In genomic region chr2:85444629-85445028, GRCh38 we compare ENCODE assay signal across 18 cellular contexts. TPM values are rescaled to one million over a fixed set of nuclear protein-coding genes. Genes with fewer than 3 reads are reported as not detected.
A peak's percentile ranks its signal among the peaks of the same experiment; 100 is the strongest.
DNase-seq lines count a peak whose midpoint lies in the region; ATAC-seq and TF ChIP-seq lines count a peak whose summit lies in the region.
"Had no signal": no experiment of that assay in that cellular context is flagged by ENCODE, and none has a peak within 500 bp of the region (broad histone marks: within the 10 kb centered on the region; RNA-seq: fewer than 3 reads in every experiment).

No MANE protein-coding gene starts in this region.

- no peaks in the 10 kb centered on the region for H3K27me3 ChIP-seq in HCT116 (ENCODE audit: insufficient read depth, low read length)
- H3K27me3 ChIP-seq: gastroesophageal sphincter, right atrium auricular region had no signal

- no peak overlapping the region for H3K4me3 Mint-ChIP-seq in activated naive CD4-positive, alpha-beta T cell treated with anti-CD3 and anti-CD28 coated beads for 36 hours
- H3K4me3 Mint-ChIP-seq: CD14-positive monocyte, nephron progenitor cell had no signal

- H3K27ac ChIP-seq in HCT116 (ENCODE audit: low read depth, low read length): peak overlapping the region; percentile 46; the same call in 1 of the 2 replicates
- H3K27ac ChIP-seq in temporal lobe (ENCODE audit: low read depth, low read length): peak overlapping the region; percentile 92

- H3K36me3 Mint-ChIP-seq in activated naive CD4-positive, alpha-beta T cell treated with anti-CD3 and anti-CD28 coated beads for 36 hours (ENCODE audit: low read depth): no peaks in the 10 kb centered on the region
- H3K36me3 Mint-ChIP-seq: CD14-positive monocyte had no signal

- no peak for TF ChIP-seq POLR2A in HCT116 (IDR thresholded peaks at IDR 0.05; ENCODE audit: borderline replicate concordance, extremely low read depth, insufficient read depth, insufficient read length)

- H3K27ac Mint-ChIP-seq in activated naive CD4-positive, alpha-beta T cell treated with anti-CD3 and anti-CD28 coated beads for 36 hours: no peak overlapping the region
- H3K27ac Mint-ChIP-seq: nephron progenitor cell had no signal

- no peaks in the 10 kb centered on the region for H3K36me3 ChIP-seq in HCT116 (ENCODE audit: control insufficient read depth in 1 of 2, insufficient read depth in 2 of 2, low read length in 2 of 2)
- H3K36me3 ChIP-seq: gastroesophageal sphincter, right atrium auricular region had no signal

- H3K4me1 ChIP-seq in HCT116 (ENCODE audit: control insufficient read depth in 1 of 2, insufficient read depth in 2 of 2, low read length in 2 of 2): peaks cover 22 to 26% of the 10 kb centered on the region in 2 experiments

- RAD21 ChIA-PET in HCT116 (lab: Charles Lee; ENCODE audit: low non-redundant PET in 1 of 2, low total read pairs in 2 of 2, uncharacterized antibody in 2 of 2, unreplicated experiment in 2 of 2): no interaction called here

- BruUV-seq in HCT116 (replicated peaks; lab: Mats Ljungman, UMichigan): no TSS peak

- intact Hi-C loops in HCT116 (cut with micrococcal nuclease): no loop called here
- intact Hi-C loops in activated naive CD4-positive, alpha-beta T cell treated with anti-CD3 and anti-CD28 coated beads for 36 hours (cut with micrococcal nuclease): no loop called here

- no peak for ATAC-seq in HCT116
- ATAC-seq: gastroesophageal sphincter had no signal

- H3K4me1 Mint-ChIP-seq in activated naive CD4-positive, alpha-beta T cell treated with anti-CD3 and anti-CD28 coated beads for 36 hours (ENCODE audit: low read depth): peaks cover 5% of the 10 kb centered on the region

- in situ Hi-C loops in astrocyte of the spinal cord (cut with HindIII; ENCODE audit: low sequenced_read_pairs): no loop called here

- H3K9ac ChIP-seq in HCT116 (ENCODE audit: low read length): no peak overlapping the region

- H2AFZ ChIP-seq in HCT116 (ENCODE audit: low read depth, low read length, poor library complexity, severe bottlenecking): no peak overlapping the region

- TF ChIP-seq CTCF in HCT116 (IDR thresholded peaks at IDR 0.05 in 2 of 3, conservative IDR thresholded peaks at IDR 0.05 in 1 of 3; ENCODE audit: borderline replicate concordance in 1 of 3, insufficient read depth in 1 of 3, low read depth in 2 of 3, low read length in 2 of 3): no peak
- no peak for TF ChIP-seq CTCF in astrocyte of the spinal cord (IDR thresholded peaks at IDR 0.05; ENCODE audit: low read depth, low read length)
- no peak for TF ChIP-seq CTCF in fibroblast of the aortic adventitia (IDR thresholded peaks at IDR 0.05; ENCODE audit: insufficient read depth, low read length)

- POLR2A ChIA-PET in HCT116 (lab: Charles Lee): interaction anchor here (1.7 to 6.7 kb wide), 3 partner anchors 13 to 102 kb away, joined by 12 to 45 read pairs (median 23); partner anchors contain the start of gene MAT2A

- H3K9me3 Mint-ChIP-seq in activated naive CD4-positive, alpha-beta T cell treated with anti-CD3 and anti-CD28 coated beads for 36 hours: no peaks in the 10 kb centered on the region
- H3K9me3 Mint-ChIP-seq: CD14-positive monocyte, nephron progenitor cell had no signal

- H3K27me3 Mint-ChIP-seq in activated naive CD4-positive, alpha-beta T cell treated with anti-CD3 and anti-CD28 coated beads for 36 hours (ENCODE audit: low read depth): no peaks in the 10 kb centered on the region

- TF ChIP-seq RAD21 in HCT116 (IDR thresholded peaks at IDR 0.05; ENCODE audit: low read depth): no peak

- DNase-seq in HCT116 (ENCODE audit: low read depth, low spot score) (no peak), astrocyte of the spinal cord (ENCODE audit: low read depth, low spot score) (peak; percentile 23), fibroblast of the aortic adventitia (ENCODE audit: low read depth) (peak; percentile 40), pons (ENCODE audit: low spot score) (no peak), T-helper 2 cell (no peak)
- DNase-seq in activated naive CD4-positive, alpha-beta T cell treated with anti-CD3 and anti-CD28 coated beads for 36 hours: no peak
- DNase-seq in activated T-cell treated with anti-CD3 and anti-CD28 coated beads, Interleukin-2, amount 50 U/mL, for 1 hour: no peak
- DNase-seq: activated CD4-positive, alpha-beta T cell treated with anti-CD3 and anti-CD28 coated beads, Interleukin-2, amount 50 U/mL, for 48 hours; effector CD4-positive, alpha-beta T cell; KG1; NCI-H1436 treated with DMSO at 0.1 percent for 48 hours; nephron progenitor cell; stimulated activated CD4-positive, alpha-beta T cell treated with anti-CD3 and anti-CD28 coated beads, Interleukin-4, amount 100 ng/mL, for 24 hours had no signal

- H3K9me2 ChIP-seq in HCT116 (ENCODE audit: insufficient read depth): no peaks in the 10 kb centered on the region

- H3K4me2 ChIP-seq in HCT116 (ENCODE audit: low read length): 0 out of 2 replicates have a peak overlapping the region, but pooled peaks have one; percentile 3

- no peak overlapping the region for H3K4me3 ChIP-seq in HCT116 (replicated peaks in 1 of 2; ENCODE audit: low read depth in 1 of 2, low read length in 2 of 2)
- H3K4me3 ChIP-seq in astrocyte of the spinal cord (ENCODE audit: low read depth, low read length): no peak overlapping the region
- H3K4me3 ChIP-seq in fibroblast of the aortic adventitia (ENCODE audit: low read depth, low read length): no peak overlapping the region
- H3K4me3 ChIP-seq: gastroesophageal sphincter, lung, right atrium auricular region had no signal

- H4K20me1 ChIP-seq in HCT116 (ENCODE audit: insufficient read depth): no peaks in the 10 kb centered on the region

- no peaks in the 10 kb centered on the region for H3K79me2 ChIP-seq in HCT116 (ENCODE audit: insufficient read depth, low read length)

- CTCF ChIA-PET in HCT116 (lab: Charles Lee): no interaction called here
- CTCF ChIA-PET in activated naive CD4-positive, alpha-beta T cell treated with anti-CD3 and anti-CD28 coated beads for 36 hours (lab: Charles Lee): interaction anchor here (1.2 to 1.9 kb wide), 2 partner anchors 23 to 25 kb away, joined by 5 read pairs; no protein-coding TSS in a partner anchor

- no peaks in the 10 kb centered on the region for H3K9me3 ChIP-seq in HCT116 (ENCODE audit: control insufficient read depth in 1 of 2, insufficient read depth in 1 of 2, low read depth in 1 of 2, low read length in 2 of 2)
- H3K9me3 ChIP-seq: gastroesophageal sphincter, right atrium auricular region had no signal

TF ChIP-seq in HCT116, 20 proteins besides CTCF, POLR2A, EP300 and RAD21:
- TF ChIP-seq REST (IDR thresholded peaks at IDR 0.05; ENCODE audit: low read depth): no peak
- TF ChIP-seq POLR2AphosphoS5 (IDR thresholded peaks at IDR 0.05; ENCODE audit: low read depth, low read length): no peak; the same call in 1 of the 2 replicates
- no peak for TF ChIP-seq JUND (IDR thresholded peaks at IDR 0.05)
- TF ChIP-seq CEBPB (IDR thresholded peaks at IDR 0.05; ENCODE audit: low read depth): no peak
- TF ChIP-seq FOSL1 (IDR thresholded peaks at IDR 0.05; ENCODE audit: low read depth): no peak
- TF ChIP-seq CBX3 (IDR thresholded peaks at IDR 0.05; ENCODE audit: low read depth): no peak
- TF ChIP-seq SRF (IDR thresholded peaks at IDR 0.05; ENCODE audit: low read depth): no peak
- no peak for TF ChIP-seq MAX (IDR thresholded peaks at IDR 0.05)

RNA-seq across cellular contexts. Expression of gene SH2D6, which starts 26.1 kb away (rescaled TPM):
- total RNA-seq in HCT116 (2021; ENCODE audit: unreplicated experiment) (2.7 TPM), fibroblast of the aortic adventitia (ENCODE audit: low replicate concordance) (0.27 TPM in 1 of 2 replicates, not detected in the other), temporal lobe (0.74 TPM)
- polyA plus RNA-seq in HCT116 (2012): 0.51 and 1.1 TPM in 2 replicates
- under 1 TPM; 0.40 to 0.88 TPM for total RNA-seq in activated naive CD4-positive, alpha-beta T cell treated with anti-CD3 and anti-CD28 coated beads for 36 hours
- total RNA-seq: gastroesophageal sphincter, right atrium auricular region had no signal
- polyA plus RNA-seq: CD14-positive monocyte had no signal

RNA-seq across cellular contexts. Expression of gene CAPG, which starts 34.5 kb away (rescaled TPM):
- total RNA-seq in HCT116 (2021; ENCODE audit: unreplicated experiment) (223 TPM), fibroblast of the aortic adventitia (ENCODE audit: low replicate concordance) (131 and 144 TPM in 2 replicates), temporal lobe (7.6 TPM)
- 360 and 395 TPM in 2 replicates for polyA plus RNA-seq in HCT116 (2012)
- total RNA-seq in activated naive CD4-positive, alpha-beta T cell treated with anti-CD3 and anti-CD28 coated beads for 36 hours: 10 to 100 TPM; 10.2 to 10.7 TPM

Comparison
In these comparisons a context has a peak if more than half of its experiments do, and no peak if none do; other contexts are left out.
1. DNase-seq: peak in astrocyte of the spinal cord (single experiment) and fibroblast of the aortic adventitia (single experiment); none in HCT116 (single experiment), pons (single experiment), activated naive CD4-positive, alpha-beta T cell treated with anti-CD3 and anti-CD28 coated beads for 36 hours (single experiment), activated T-cell treated with anti-CD3 and anti-CD28 coated beads, Interleukin-2, amount 50 U/mL, for 1 hour (single experiment) and T-helper 2 cell (0 of 5).
2. RNA of gene CAPG, which starts 34.5 kb away (total RNA-seq): 223 TPM in HCT116 (single experiment) and 131 to 144 TPM in fibroblast of the aortic adventitia; 10.2 to 10.7 TPM in activated naive CD4-positive, alpha-beta T cell treated with anti-CD3 and anti-CD28 coated beads for 36 hours and 7.6 TPM in temporal lobe (single experiment); every median in the first group is over 10 times any median in the second.